Comparison of ENCODE assay signal across 8 cellular contexts in genomic region chr7:10889266-10889898, GRCh38.
DNase-seq lines count a peak whose midpoint lies in the region; ATAC-seq and TF ChIP-seq lines count a peak whose summit lies in the region.

No MANE protein-coding gene starts in this region.

- TF ChIP-seq EP300 in SK-N-SH (IDR thresholded peaks at IDR 0.05; ENCODE audit: borderline replicate concordance in 1 of 2, low read depth in 1 of 2, low read length in 1 of 2), result no peak

- H3K27me3 ChIP-seq in SK-N-SH (ENCODE audit: insufficient read depth), result no peaks in the 10 kb centered on the region

- POLR2A ChIA-PET in SK-N-SH (lab: Yijun Ruan, JAX), result no interaction called here

- 59% methylated on average over 10 of the region's 10 CpGs for WGBS in SK-N-SH (ENCODE audit: low lambda C conversion rate)

- H3K27me3 Mint-ChIP-seq in brain, result no peaks in the 10 kb centered on the region

- no peaks in the 10 kb centered on the region for H3K79me2 ChIP-seq in SK-N-SH (ENCODE audit: insufficient read depth)

- no peak overlapping the region; a peak in 1 of 4 replicates for H3K4me3 ChIP-seq in SK-N-SH (ENCODE audit: low read depth in 2 of 2, low read length in 1 of 2)

- no peaks in the 10 kb centered on the region for H3K9me2 ChIP-seq in SK-N-SH

- peaks cover 0 to 2% (median 0%) of the 10 kb centered on the region in 5 experiments for H3K9me3 Mint-ChIP-seq in brain

- peak overlapping the region; percentile 50; the same call in 1 of the 2 replicates for H2AFZ ChIP-seq in SK-N-SH (ENCODE audit: low read depth)

- TF ChIP-seq RAD21 in SK-N-SH (IDR thresholded peaks at IDR 0.05; ENCODE audit: low read length), result peak; percentile 97

- H3K4me1 ChIP-seq in SK-N-SH (ENCODE audit: control insufficient read depth in 1 of 2, insufficient read depth in 2 of 2, low read depth in 1 of 2, low read length in 1 of 2), result no peaks in the 10 kb centered on the region

- no peaks in the 10 kb centered on the region for H3K36me3 Mint-ChIP-seq in brain

- DNase-seq in AG08396 (ENCODE audit: low spot score) (peak; percentile 44), NCI-H1092 (lab: John Stamatoyannopoulos, UW) (peak; percentile 57), SK-N-SH (peak; percentile 78), iris pigment epithelial cell (ENCODE audit: low read depth) (peak; percentile 64)
- DNase-seq in stimulated activated CD4-positive, alpha-beta T cell treated with anti-CD3 and anti-CD28 coated beads, Interleukin-2, amount 100 ng/mL, for 24 hours, result peak; percentile 30 to 31

- no peaks in the 10 kb centered on the region for H4K20me1 ChIP-seq in SK-N-SH (ENCODE audit: insufficient read depth)

- H3K4me1 Mint-ChIP-seq in brain, result no peaks in the 10 kb centered on the region

- H3K4me2 ChIP-seq in SK-N-SH, result no peak overlapping the region

- CTCF ChIA-PET in SK-N-SH (lab: Yijun Ruan, JAX), result interaction anchor here (0.6 to 4.3 kb wide), 42 partner anchors 9 to 1818 kb away, joined by 3 to 30 read pairs (median 4); a partner anchor contains a TSS

- no peak overlapping the region for H3K9ac ChIP-seq in SK-N-SH

- H3K36me3 ChIP-seq in SK-N-SH (replicated peaks in 1 of 2; ENCODE audit: control insufficient read depth in 1 of 2, insufficient read depth in 2 of 2, low read length in 1 of 2), result no peaks in the 10 kb centered on the region

- H3K9me3 ChIP-seq in SK-N-SH, result no peaks in the 10 kb centered on the region

- no peaks in the 10 kb centered on the region for H3F3A ChIP-seq in SK-N-SH (replicated peaks; ENCODE audit: insufficient read depth)

- no peak overlapping the region for H3K4me3 Mint-ChIP-seq in brain

- no peak overlapping the region for H3K27ac Mint-ChIP-seq in brain

- ATAC-seq in GM18502 (IDR thresholded peaks at IDR 0.05; ENCODE audit: poor library complexity, unreplicated experiment) (peak; percentile 97), HG02840 (IDR thresholded peaks at IDR 0.05; ENCODE audit: low FRiP score, unreplicated experiment) (peak; percentile 84)

- TF ChIP-seq CTCF in SK-N-SH (IDR thresholded peaks at IDR 0.05) (peak; percentile 96), brain (conservative IDR thresholded peaks at IDR 0.05) (peak; percentile 70 to 84)

- H3K27ac ChIP-seq in SK-N-SH (ENCODE audit: low read depth in 2 of 2, low read length in 1 of 2), result no peak overlapping the region

TF ChIP-seq in SK-N-SH, 30 proteins besides CTCF, POLR2A, EP300 and RAD21:
- TF ChIP-seq RCOR1 (IDR thresholded peaks at IDR 0.05; ENCODE audit: low read length) (peak; percentile 37; the same call in 1 of the 2 replicates), NRF1 (IDR thresholded peaks at IDR 0.05; ENCODE audit: low read depth, low read length) (no peak), NFIC (IDR thresholded peaks at IDR 0.05; ENCODE audit: borderline replicate concordance) (no peak), YY1 (IDR thresholded peaks at IDR 0.05; ENCODE audit: low read depth) (no peak), TEAD4 (IDR thresholded peaks at IDR 0.05; ENCODE audit: borderline replicate concordance, insufficient read depth) (no peak), FOSL2 (IDR thresholded peaks at IDR 0.05; ENCODE audit: borderline replicate concordance, low read depth) (no peak), TCF12 (IDR thresholded peaks at IDR 0.05) (no peak), ELF1 (IDR thresholded peaks at IDR 0.05) (no peak), EZH2phosphoT487 (IDR thresholded peaks at IDR 0.05; ENCODE audit: borderline replicate concordance, low read depth) (no peak), JUND (IDR thresholded peaks at IDR 0.05) (no peak), SMC3 (IDR thresholded peaks at IDR 0.05; ENCODE audit: low read depth, low read length) (peak; percentile 70), MAX (IDR thresholded peaks at IDR 0.05; ENCODE audit: low read depth) (no peak), SIN3A (IDR thresholded peaks at IDR 0.05; ENCODE audit: borderline replicate concordance, low read depth, low read length) (no peak)
- TF ChIP-seq, protein P1, sequence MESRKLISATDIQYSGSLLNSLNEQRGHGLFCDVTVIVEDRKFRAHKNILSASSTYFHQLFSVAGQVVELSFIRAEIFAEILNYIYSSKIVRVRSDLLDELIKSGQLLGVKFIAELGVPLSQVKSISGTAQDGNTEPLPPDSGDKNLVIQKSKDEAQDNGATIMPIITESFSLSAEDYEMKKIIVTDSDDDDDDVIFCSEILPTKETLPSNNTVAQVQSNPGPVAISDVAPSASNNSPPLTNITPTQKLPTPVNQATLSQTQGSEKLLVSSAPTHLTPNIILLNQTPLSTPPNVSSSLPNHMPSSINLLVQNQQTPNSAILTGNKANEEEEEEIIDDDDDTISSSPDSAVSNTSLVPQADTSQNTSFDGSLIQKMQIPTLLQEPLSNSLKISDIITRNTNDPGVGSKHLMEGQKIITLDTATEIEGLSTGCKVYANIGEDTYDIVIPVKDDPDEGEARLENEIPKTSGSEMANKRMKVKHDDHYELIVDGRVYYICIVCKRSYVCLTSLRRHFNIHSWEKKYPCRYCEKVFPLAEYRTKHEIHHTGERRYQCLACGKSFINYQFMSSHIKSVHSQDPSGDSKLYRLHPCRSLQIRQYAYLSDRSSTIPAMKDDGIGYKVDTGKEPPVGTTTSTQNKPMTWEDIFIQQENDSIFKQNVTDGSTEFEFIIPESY (IDR thresholded peaks at IDR 0.05; ENCODE audit: borderline replicate concordance, low read depth), result no peak
TF ChIP-seq in SK-N-SH: peak in this region for 2.
